14 cellular contexts compared by ENCODE assay signal in genomic region chr20:32447136-32448027, GRCh38.
DNase-seq lines count a peak whose midpoint lies in the region; ATAC-seq, FAIRE-seq and TF ChIP-seq lines count a peak whose summit lies in the region.
"Had no signal": no experiment of that assay in that cellular context is flagged by ENCODE, and none has a peak within 500 bp of the region (broad histone marks: within the 10 kb centered on the region; RNA-seq: fewer than 3 reads in every experiment).

No MANE protein-coding gene starts in this region.

- peak overlapping the region; percentile 22 for H3K27ac Mint-ChIP-seq in T-helper 2 cell treated with Interferon-gamma antibody and Interleukin-4, amounts not matched to agents 5 μg/mL and 100 μg/mL, for 36 hours
- peak overlapping the region; percentile 68 for H3K27ac Mint-ChIP-seq in activated CD8-positive, alpha-beta T cell treated with anti-CD3 and anti-CD28 coated beads, Interleukin-2, amount 10 ng/mL, durations not matched to agents 7 days and 5 days

- no peak for ATAC-seq in activated CD8-positive, alpha-beta T cell treated with anti-CD3 and anti-CD28 coated beads, Interleukin-2, amount 10 ng/mL, durations not matched to agents 7 days and 5 days

- POLR2A ChIA-PET in activated CD8-positive, alpha-beta T cell treated with anti-CD3 and anti-CD28 coated beads, Interleukin-2, amount 10 ng/mL, durations not matched to agents 7 days and 5 days (lab: Charles Lee): no interaction called here
- POLR2A ChIA-PET in HEK293T (lab: Yijun Ruan, JAX): no interaction called here

- no peak for DNase-seq in T-helper 2 cell treated with Interferon-gamma antibody and Interleukin-4, amounts not matched to agents 5 μg/mL and 100 μg/mL, for 36 hours (ENCODE audit: low spot score)
- DNase-seq in T-helper 2 cell: no peak
- no peak for DNase-seq in activated CD8-positive, alpha-beta T cell treated with anti-CD3 and anti-CD28 coated beads, Interleukin-2, amount 10 ng/mL, durations not matched to agents 7 days and 5 days
- DNase-seq in kidney: peak; percentile 59
- DNase-seq in HEK293T (ENCODE audit: extremely low spot score): no peak
- DNase-seq in COLO668 (lab: John Stamatoyannopoulos, UW; ENCODE audit: unreplicated experiment): no peak
- DNase-seq in RPMI8226: no peak
- DNase-seq: brain microvascular endothelial cell, erythroblast, NCI-H2081, NCI-H82 had no signal

- H3K9me3 ChIP-seq in kidney (ENCODE audit: control insufficient read depth in 1 of 2, low read length in 2 of 2): no peaks in the 10 kb centered on the region

- H3K9me3 Mint-ChIP-seq in T-helper 2 cell treated with Interferon-gamma antibody and Interleukin-4, amounts not matched to agents 5 μg/mL and 100 μg/mL, for 36 hours: no peaks in the 10 kb centered on the region
- no peaks in the 10 kb centered on the region for H3K9me3 Mint-ChIP-seq in activated CD8-positive, alpha-beta T cell treated with anti-CD3 and anti-CD28 coated beads, Interleukin-2, amount 10 ng/mL, durations not matched to agents 7 days and 5 days (ENCODE audit: insufficient read depth)

- H3K4me3 Mint-ChIP-seq in T-helper 2 cell treated with Interferon-gamma antibody and Interleukin-4, amounts not matched to agents 5 μg/mL and 100 μg/mL, for 36 hours: no peak overlapping the region
- H3K4me3 Mint-ChIP-seq in activated CD8-positive, alpha-beta T cell treated with anti-CD3 and anti-CD28 coated beads, Interleukin-2, amount 10 ng/mL, durations not matched to agents 7 days and 5 days: no peak overlapping the region

- no peak for TF ChIP-seq CTCF in kidney (IDR thresholded peaks at IDR 0.05; ENCODE audit: borderline replicate concordance, extremely low read depth, insufficient read depth)

- H3K36me3 Mint-ChIP-seq in T-helper 2 cell treated with Interferon-gamma antibody and Interleukin-4, amounts not matched to agents 5 μg/mL and 100 μg/mL, for 36 hours (ENCODE audit: low read depth): peaks cover 20% of the 10 kb centered on the region
- H3K36me3 Mint-ChIP-seq in activated CD8-positive, alpha-beta T cell treated with anti-CD3 and anti-CD28 coated beads, Interleukin-2, amount 10 ng/mL, durations not matched to agents 7 days and 5 days (ENCODE audit: low read depth): peaks cover 19% of the 10 kb centered on the region

- no peaks in the 10 kb centered on the region for H3K27me3 Mint-ChIP-seq in T-helper 2 cell treated with Interferon-gamma antibody and Interleukin-4, amounts not matched to agents 5 μg/mL and 100 μg/mL, for 36 hours (ENCODE audit: low read depth)
- no peaks in the 10 kb centered on the region for H3K27me3 Mint-ChIP-seq in activated CD8-positive, alpha-beta T cell treated with anti-CD3 and anti-CD28 coated beads, Interleukin-2, amount 10 ng/mL, durations not matched to agents 7 days and 5 days (ENCODE audit: low read depth)

- H3K4me1 Mint-ChIP-seq in T-helper 2 cell treated with Interferon-gamma antibody and Interleukin-4, amounts not matched to agents 5 μg/mL and 100 μg/mL, for 36 hours (ENCODE audit: low read depth): peaks cover 10% of the 10 kb centered on the region
- peaks cover 9% of the 10 kb centered on the region for H3K4me1 Mint-ChIP-seq in activated CD8-positive, alpha-beta T cell treated with anti-CD3 and anti-CD28 coated beads, Interleukin-2, amount 10 ng/mL, durations not matched to agents 7 days and 5 days (ENCODE audit: low read depth)

- no peak overlapping the region for H3K27ac ChIP-seq in kidney (ENCODE audit: low read depth in 2 of 2, low read length in 2 of 2)
- peak overlapping the region; percentile 60 for H3K27ac ChIP-seq in rectal smooth muscle tissue (ENCODE audit: low read depth, low read length)
- H3K27ac ChIP-seq: 22Rv1, brain microvascular endothelial cell had no signal

- H3K4me1 ChIP-seq in kidney (ENCODE audit: control insufficient read depth in 1 of 2, insufficient read depth in 1 of 2, low read depth in 1 of 2, low read length in 2 of 2): peaks cover 8 to 16% of the 10 kb centered on the region in 2 donors
- peaks cover 13% of the 10 kb centered on the region for H3K4me1 ChIP-seq in rectal smooth muscle tissue (ENCODE audit: control insufficient read depth, insufficient read depth, low read length)

- intact Hi-C loops in kidney (cut with DNase I): no loop called here

- H3K4me3 ChIP-seq in kidney (ENCODE audit: low read length in 2 of 2) (no peak overlapping the region), rectal smooth muscle tissue (ENCODE audit: low read length) (no peak overlapping the region)

- CTCF ChIA-PET in activated CD8-positive, alpha-beta T cell treated with anti-CD3 and anti-CD28 coated beads, Interleukin-2, amount 10 ng/mL, durations not matched to agents 7 days and 5 days (lab: Charles Lee): no interaction called here
- CTCF ChIA-PET in HEK293T (lab: Yijun Ruan, JAX): no interaction called here

- no peak for FAIRE-seq in kidney (lab: Jason Lieb, UNC)
- FAIRE-seq: D721Med had no signal

- H3K27me3 ChIP-seq in rectal smooth muscle tissue (ENCODE audit: control insufficient read depth, insufficient read depth, low read length): no peaks in the 10 kb centered on the region
- H3K27me3 ChIP-seq: brain microvascular endothelial cell had no signal

- H3K36me3 ChIP-seq in kidney (ENCODE audit: control insufficient read depth in 1 of 2, insufficient read depth in 2 of 2, low read length in 2 of 2) (peaks cover 18 to 19% of the 10 kb centered on the region in 2 donors), rectal smooth muscle tissue (ENCODE audit: control insufficient read depth, insufficient read depth, low read length) (peaks cover 24% of the 10 kb centered on the region)

- H3K9ac ChIP-seq in kidney (ENCODE audit: low read length in 2 of 2) (no peak overlapping the region), rectal smooth muscle tissue (ENCODE audit: low read length) (no peak overlapping the region)

TF ChIP-seq in HEK293T, 16 proteins besides CTCF, POLR2A, EP300 and RAD21:
- no peak for TF ChIP-seq PKNOX1 (IDR thresholded peaks at IDR 0.05)
- no peak for TF ChIP-seq ARNT (IDR thresholded peaks at IDR 0.05)
- TF ChIP-seq TARDBP (IDR thresholded peaks at IDR 0.05): no peak
- no peak for TF ChIP-seq L3MBTL2 (conservative IDR thresholded peaks at IDR 0.05)
- no peak for TF ChIP-seq ELF4 (IDR thresholded peaks at IDR 0.05)
- TF ChIP-seq FOXM1 (IDR thresholded peaks at IDR 0.05; ENCODE audit: borderline replicate concordance): no peak
- TF ChIP-seq HDGF (IDR thresholded peaks at IDR 0.05; ENCODE audit: borderline replicate concordance): no peak
- no peak for TF ChIP-seq SUZ12 (IDR thresholded peaks at IDR 0.05)
- TF ChIP-seq LEF1 (IDR thresholded peaks at IDR 0.05; ENCODE audit: borderline replicate concordance): no peak
- no peak for TF ChIP-seq ZNF384 (IDR thresholded peaks at IDR 0.05)
- no peak for TF ChIP-seq NFRKB (IDR thresholded peaks at IDR 0.05)
- no peak for TF ChIP-seq FOXA1 (IDR thresholded peaks at IDR 0.05)
- no peak for TF ChIP-seq BHLHE40 (IDR thresholded peaks at IDR 0.05; ENCODE audit: borderline replicate concordance)
- no peak for TF ChIP-seq FOXK2 (IDR thresholded peaks at IDR 0.05)
- no peak for TF ChIP-seq CTBP1 (IDR thresholded peaks at IDR 0.05; ENCODE audit: borderline replicate concordance)
- TF ChIP-seq SP1 (IDR thresholded peaks at IDR 0.05): no peak
